Comparison of ENCODE assay signal across 1 cellular context in the genomic region with DNA sequence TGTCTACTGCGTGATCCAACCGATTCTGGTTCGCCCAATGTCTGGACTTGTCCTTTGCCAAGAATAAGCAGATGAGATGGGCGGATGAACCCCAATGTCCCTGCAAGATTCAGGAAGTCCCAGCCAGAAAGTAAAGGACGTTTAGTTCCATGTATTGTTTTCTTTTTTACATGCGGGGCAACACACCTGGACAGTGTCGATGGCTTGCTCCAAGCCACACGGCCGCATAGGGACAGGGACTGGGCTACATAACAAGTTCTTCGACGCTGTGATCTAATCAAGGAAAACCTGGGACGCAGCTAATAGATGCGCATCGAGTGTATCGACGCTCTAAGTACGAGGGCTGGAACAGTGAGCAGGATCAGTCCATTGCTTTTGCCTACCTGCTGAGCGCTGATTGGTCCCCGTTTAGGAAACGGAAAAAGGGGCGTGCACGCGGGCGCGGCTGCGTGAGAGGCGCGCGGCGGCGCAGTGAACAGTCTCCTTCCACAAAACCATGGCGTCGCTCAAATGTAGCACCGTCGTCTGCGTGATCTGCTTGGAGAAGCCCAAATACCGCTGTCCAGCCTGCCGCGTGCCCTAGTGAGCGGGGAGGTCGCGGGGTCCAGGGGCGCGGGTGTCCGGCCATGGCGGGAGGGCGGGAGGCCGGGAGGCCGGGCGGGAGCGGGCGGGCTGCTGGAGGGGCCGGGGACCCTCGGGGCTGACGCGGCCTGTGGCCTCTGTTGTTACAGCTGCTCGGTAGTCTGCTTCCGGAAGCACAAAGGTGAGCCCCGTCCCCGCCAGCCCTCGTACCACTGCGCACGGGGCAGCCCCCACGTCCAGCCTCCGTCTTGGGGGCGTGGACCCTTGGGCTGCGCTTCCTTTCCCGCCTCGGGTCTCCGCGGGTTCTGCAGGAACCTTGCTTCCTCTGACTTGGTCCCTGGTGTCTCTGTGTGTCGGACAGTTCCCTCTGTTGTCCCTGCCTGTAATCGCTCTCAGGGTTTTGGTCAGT.
TF ChIP-seq lines count a peak whose summit lies in the region.

TSS of gene ZNHIT3 (plus strand) at position 478 of the 991 bp plus-strand sequence. CDS start at position 497, 19 bp downstream.

TF ChIP-seq in WTC11, 78 proteins besides CTCF, POLR2A, EP300 and RAD21 (continued from another document):
- TF ChIP-seq, protein P1, sequence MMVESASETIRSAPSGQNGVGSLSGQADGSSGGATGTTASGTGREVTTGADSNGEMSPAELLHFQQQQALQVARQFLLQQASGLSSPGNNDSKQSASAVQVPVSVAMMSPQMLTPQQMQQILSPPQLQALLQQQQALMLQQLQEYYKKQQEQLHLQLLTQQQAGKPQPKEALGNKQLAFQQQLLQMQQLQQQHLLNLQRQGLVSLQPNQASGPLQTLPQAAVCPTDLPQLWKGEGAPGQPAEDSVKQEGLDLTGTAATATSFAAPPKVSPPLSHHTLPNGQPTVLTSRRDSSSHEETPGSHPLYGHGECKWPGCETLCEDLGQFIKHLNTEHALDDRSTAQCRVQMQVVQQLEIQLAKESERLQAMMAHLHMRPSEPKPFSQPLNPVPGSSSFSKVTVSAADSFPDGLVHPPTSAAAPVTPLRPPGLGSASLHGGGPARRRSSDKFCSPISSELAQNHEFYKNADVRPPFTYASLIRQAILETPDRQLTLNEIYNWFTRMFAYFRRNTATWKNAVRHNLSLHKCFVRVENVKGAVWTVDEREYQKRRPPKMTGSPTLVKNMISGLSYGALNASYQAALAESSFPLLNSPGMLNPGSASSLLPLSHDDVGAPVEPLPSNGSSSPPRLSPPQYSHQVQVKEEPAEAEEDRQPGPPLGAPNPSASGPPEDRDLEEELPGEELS (CRISPR knock-in tag; IDR thresholded peaks at IDR 0.05), result peak; percentile 69
- peak; percentile 72 for TF ChIP-seq MAX (CRISPR knock-in tag; IDR thresholded peaks at IDR 0.05)
- 0 out of 2 replicates have a peak, but pooled peaks have one; percentile 45 for TF ChIP-seq MYBL2 (CRISPR knock-in tag; IDR thresholded peaks at IDR 0.05)
- TF ChIP-seq CREM (CRISPR knock-in tag; IDR thresholded peaks at IDR 0.05), result peak; percentile 72; the same call in 1 of the 2 replicates
- peak; percentile 90 for TF ChIP-seq TEAD1 (CRISPR knock-in tag; IDR thresholded peaks at IDR 0.05)
- no peak for TF ChIP-seq CDX4 (CRISPR knock-in tag; IDR thresholded peaks at IDR 0.05; ENCODE audit: borderline replicate concordance)
- no peak for TF ChIP-seq ERG (CRISPR knock-in tag; IDR thresholded peaks at IDR 0.05)
- no peak for TF ChIP-seq KAT7 (CRISPR knock-in tag; IDR thresholded peaks at IDR 0.05; ENCODE audit: borderline replicate concordance)
- TF ChIP-seq USF1 (CRISPR knock-in tag; IDR thresholded peaks at IDR 0.05), result no peak
- peak; percentile 16; the same call in 1 of the 2 replicates for TF ChIP-seq GABPB1 (CRISPR knock-in tag; IDR thresholded peaks at IDR 0.05)
- peak; percentile 71 for TF ChIP-seq E2F5 (CRISPR knock-in tag; IDR thresholded peaks at IDR 0.05)
- TF ChIP-seq SP1 (CRISPR knock-in tag; conservative IDR thresholded peaks at IDR 0.05), result peak; percentile 96
- no peak for TF ChIP-seq HMGA2 (CRISPR knock-in tag; IDR thresholded peaks at IDR 0.05)
